ENCODE assay signal across 22 cellular contexts in genomic region chr6:165782124-165782523, GRCh38.
A peak's percentile ranks its signal among the peaks of the same experiment; 100 is the strongest.
DNase-seq lines count a peak whose midpoint lies in the region; ATAC-seq, FAIRE-seq and TF ChIP-seq lines count a peak whose summit lies in the region.
"Had no signal": no experiment of that assay in that cellular context is flagged by ENCODE, and none has a peak within 500 bp of the region (broad histone marks: within the 10 kb centered on the region; RNA-seq: fewer than 3 reads in every experiment).

No MANE protein-coding gene starts in this region.

- no peaks in the 10 kb centered on the region for H3K79me2 ChIP-seq in HepG2 (ENCODE audit: insufficient read depth, low read length)

- no peaks in the 10 kb centered on the region for H3K9me3 ChIP-seq in HepG2 (ENCODE audit: low read length)
- H3K9me3 ChIP-seq in right lobe of liver, result no peaks in the 10 kb centered on the region
- no peaks in the 10 kb centered on the region for H3K9me3 ChIP-seq in small intestine (ENCODE audit: control insufficient read depth, low read depth)
- H3K9me3 ChIP-seq in Caco-2, result no peaks in the 10 kb centered on the region
- H3K9me3 ChIP-seq: A549, HAP-1 had no signal

- H3K36me3 Mint-ChIP-seq in progenitor cell of endocrine pancreas (ENCODE audit: insufficient read depth), result no peaks in the 10 kb centered on the region
- no peaks in the 10 kb centered on the region for H3K36me3 Mint-ChIP-seq in Caco-2 (ENCODE audit: insufficient read depth, unreplicated experiment)
- H3K36me3 Mint-ChIP-seq: IgD-negative memory B cell had no signal

- 10% methylated on average over 8 of the region's 8 CpGs for WGBS in HepG2 (ENCODE audit: low lambda C conversion rate)
- 78% methylated on average over 6 of the region's 8 CpGs for WGBS in right lobe of liver (ENCODE audit: insufficient coverage, low coverage, low lambda C conversion rate, missing lambda C conversion rate)
- 15 to 56% (median 32%) methylated on average over 8 of the region's 8 CpGs for WGBS in small intestine, 3 donors

- H2AFZ ChIP-seq in HepG2 (ENCODE audit: low read length), result no peak overlapping the region
- H2AFZ ChIP-seq: GM23248 had no signal

- no peak overlapping the region for H3K4me2 ChIP-seq in HepG2 (ENCODE audit: low read depth, low read length)
- H3K4me2 ChIP-seq: A549 had no signal

- H3K4me3 Mint-ChIP-seq in progenitor cell of endocrine pancreas (ENCODE audit: low read depth) (no peak overlapping the region), Caco-2 (ENCODE audit: unreplicated experiment) (no peak overlapping the region)
- H3K4me3 Mint-ChIP-seq: CD4-positive, alpha-beta T cell; HFFc6; IgD-negative memory B cell had no signal

- in situ Hi-C loops in HepG2 (cut with HindIII; ENCODE audit: extremely low pct_ligation_motif_present, low pct_unique_long_range_greater_than_20kb), result no loop called here

- BruUV-seq in HepG2 (replicated peaks; lab: Mats Ljungman, UMichigan) (no TSS peak), Caco-2 (replicated peaks; lab: Mats Ljungman, UMichigan) (no TSS peak)

- H3K36me3 ChIP-seq in HepG2 (replicated peaks in 1 of 2; ENCODE audit: control insufficient read depth in 1 of 2, insufficient read depth in 2 of 2, low read length in 2 of 2), result no peaks in the 10 kb centered on the region
- no peaks in the 10 kb centered on the region for H3K36me3 ChIP-seq in right lobe of liver
- H3K36me3 ChIP-seq in small intestine (ENCODE audit: control insufficient read depth in 2 of 2, insufficient read depth in 2 of 2, low read length in 2 of 2), result no peaks in the 10 kb centered on the region
- H3K36me3 ChIP-seq in Caco-2 (ENCODE audit: control insufficient read depth, insufficient read depth, low read length), result no peaks in the 10 kb centered on the region
- H3K36me3 ChIP-seq: HAP-1 had no signal

- H3K27me3 ChIP-seq in HepG2 (ENCODE audit: control insufficient read depth in 1 of 2, insufficient read depth in 2 of 2, low read length in 2 of 2) (peaks cover 0 to 10% of the 10 kb centered on the region in 2 experiments; a peak in 4 of 5 replicates), right lobe of liver (no peaks in the 10 kb centered on the region), small intestine (ENCODE audit: control insufficient read depth in 2 of 2, insufficient read depth in 2 of 2, low read length in 2 of 2) (no peaks in the 10 kb centered on the region), Caco-2 (replicated peaks; ENCODE audit: control insufficient read depth, insufficient read depth, low read length) (no peaks in the 10 kb centered on the region)

- no peaks in the 10 kb centered on the region for H3K9me3 Mint-ChIP-seq in progenitor cell of endocrine pancreas (ENCODE audit: low read depth)
- no peaks in the 10 kb centered on the region for H3K9me3 Mint-ChIP-seq in Caco-2 (ENCODE audit: unreplicated experiment)
- H3K9me3 Mint-ChIP-seq: CD4-positive, alpha-beta T cell had no signal

- intact Hi-C loops in HepG2 (cut with micrococcal nuclease; ENCODE audit: unreplicated experiment) (no loop called here), right lobe of liver (cut with DNase I) (no loop called here), Caco-2 (cut with micrococcal nuclease; ENCODE audit: unreplicated experiment) (no loop called here)

- TF ChIP-seq EP300 in HepG2 (IDR thresholded peaks at IDR 0.05; ENCODE audit: low read depth in 2 of 2, low read length in 2 of 2) (no peak), HepG2 (CRISPR knock-in tag; IDR thresholded peaks at IDR 0.05; ENCODE audit: borderline replicate concordance) (no peak)

- CTCF ChIA-PET in HepG2 (lab: Yijun Ruan, JAX; ENCODE audit: low intra/inter-chr PET ratio, low total read pairs) (no interaction called here), Caco-2 (lab: Charles Lee) (no interaction called here)

- no peak for ATAC-seq in HepG2
- ATAC-seq in right lobe of liver, result no peak
- ATAC-seq: A549 had no signal

- no peak for TF ChIP-seq CTCF in HepG2 (CRISPR knock-in tag; IDR thresholded peaks at IDR 0.05)
- no peak for TF ChIP-seq CTCF in right lobe of liver (IDR thresholded peaks at IDR 0.05)
- TF ChIP-seq CTCF in progenitor cell of endocrine pancreas (IDR thresholded peaks at IDR 0.05; ENCODE audit: unreplicated experiment), result no peak
- no peak for TF ChIP-seq CTCF in Caco-2 (IDR thresholded peaks at IDR 0.05; ENCODE audit: insufficient read depth in 1 of 2, low read depth in 1 of 2, low read length in 1 of 2, severe bottlenecking in 1 of 2, unreplicated experiment in 1 of 2)

- DNase-seq in HepG2 (ENCODE audit: low spot score) (no peak), right lobe of liver (no peak), left kidney (ENCODE audit: low read depth, low spot score) (peak; percentile 92), small intestine (peak; percentile 2), progenitor cell of endocrine pancreas (ENCODE audit: low spot score, unreplicated experiment) (no peak), Caco-2 (no peak)
- no peak for DNase-seq in activated T-cell treated with anti-CD3 and anti-CD28 coated beads, Interleukin-2, amount 50 U/mL, for 48 hours
- DNase-seq: AML-193; CD4-positive, alpha-beta T cell; DMS153; DMS79; GDM1; GM23248; HFFc6 had no signal

- H3K27ac Mint-ChIP-seq in progenitor cell of endocrine pancreas, result no peak overlapping the region
- no peak overlapping the region for H3K27ac Mint-ChIP-seq in Caco-2 (ENCODE audit: unreplicated experiment)
- H3K27ac Mint-ChIP-seq: CD4-positive, alpha-beta T cell; HFFc6; IgD-negative memory B cell had no signal

- no peaks in the 10 kb centered on the region for H4K20me1 ChIP-seq in HepG2 (ENCODE audit: insufficient read depth, low read length)

- H3K4me1 Mint-ChIP-seq in progenitor cell of endocrine pancreas (ENCODE audit: low read depth), result no peaks in the 10 kb centered on the region
- no peaks in the 10 kb centered on the region for H3K4me1 Mint-ChIP-seq in Caco-2 (ENCODE audit: low read depth, unreplicated experiment)
- H3K4me1 Mint-ChIP-seq: IgD-negative memory B cell had no signal

- TF ChIP-seq POLR2A in HepG2 (IDR thresholded peaks at IDR 0.05; ENCODE audit: insufficient read depth in 1 of 2, low read depth in 2 of 2, low read length in 2 of 2) (no peak), right lobe of liver (IDR thresholded peaks at IDR 0.05) (no peak)

- H3K27ac ChIP-seq in HepG2 (ENCODE audit: extremely low read length, insufficient read depth, low read length), result no peak overlapping the region
- H3K27ac ChIP-seq in right lobe of liver, result no peak overlapping the region
- H3K27ac ChIP-seq in small intestine (ENCODE audit: low read depth in 1 of 2, low read length in 1 of 2), result no peak overlapping the region
- H3K27ac ChIP-seq: 22Rv1, A549, C4-2B, GM23248 had no signal

- FAIRE-seq in HepG2 (lab: Jason Lieb, UNC) (no peak), small intestine (lab: Jason Lieb, UNC) (no peak)
- FAIRE-seq: A549, GM12892, GM18507, HTR-8/SVneo had no signal

- no peak overlapping the region for H3K9ac ChIP-seq in HepG2 (ENCODE audit: insufficient read depth, low read depth, low read length)
- H3K9ac ChIP-seq: GM23248 had no signal

- POLR2A ChIA-PET in HepG2 (lab: Yijun Ruan, JAX), result no interaction called here
- POLR2A ChIA-PET in Caco-2 (lab: Charles Lee), result no interaction called here

- H3K4me1 ChIP-seq in HepG2 (ENCODE audit: insufficient read depth, low read length) (no peaks in the 10 kb centered on the region), right lobe of liver (no peaks in the 10 kb centered on the region), small intestine (ENCODE audit: control insufficient read depth in 2 of 2, insufficient read depth in 1 of 2, low read depth in 1 of 2, low read length in 1 of 2) (no peaks in the 10 kb centered on the region), Caco-2 (0 out of 2 replicates have a peak, but pooled peaks cover 3% of the 10 kb centered on the region)
- H3K4me1 ChIP-seq: A549, HAP-1 had no signal

- no peak overlapping the region for H3K4me3 ChIP-seq in HepG2 (replicated peaks in 1 of 3; ENCODE audit: insufficient read depth in 1 of 3, low read depth in 2 of 3, low read length in 3 of 3)
- no peak overlapping the region for H3K4me3 ChIP-seq in right lobe of liver
- no peak overlapping the region for H3K4me3 ChIP-seq in small intestine (ENCODE audit: low read depth in 1 of 2, low read length in 2 of 2)
- H3K4me3 ChIP-seq in Caco-2 (ENCODE audit: low read depth, low read length), result no peak overlapping the region
- H3K4me3 ChIP-seq: A549, GM23248, HAP-1 had no signal

- peaks cover 7% of the 10 kb centered on the region for H3K27me3 Mint-ChIP-seq in progenitor cell of endocrine pancreas
- peaks cover 5% of the 10 kb centered on the region for H3K27me3 Mint-ChIP-seq in Caco-2 (ENCODE audit: insufficient read depth, unreplicated experiment)

- TF ChIP-seq RAD21 in HepG2 (CRISPR knock-in tag; IDR thresholded peaks at IDR 0.05), result no peak

TF ChIP-seq in HepG2, 621 proteins besides CTCF, POLR2A, EP300 and RAD21:
- TF ChIP-seq ARID2 (CRISPR knock-in tag; IDR thresholded peaks at IDR 0.05; ENCODE audit: borderline replicate concordance) (no peak), ZNF674 (CRISPR knock-in tag; IDR thresholded peaks at IDR 0.05; ENCODE audit: low read depth) (no peak), ESRRA (CRISPR knock-in tag; IDR thresholded peaks at IDR 0.05; ENCODE audit: low read depth) (peak; percentile 37; the same call in 1 of the 2 replicates)
TF ChIP-seq in HepG2: peak in this region for 1.

Comparison
In these comparisons a context has a peak if more than half of its experiments do, and no peak if none do; other contexts are left out.
1. DNase-seq: peak in left kidney (single experiment) and small intestine (single experiment); none in HepG2 (single experiment), right lobe of liver (0 of 3), progenitor cell of endocrine pancreas (single experiment), activated T-cell treated with anti-CD3 and anti-CD28 coated beads, Interleukin-2, amount 50 U/mL, for 48 hours (0 of 2) and Caco-2 (0 of 2).